ENCODE assay signal across 8 cellular contexts in genomic region chr7:1459930-1460756, GRCh38. TPM values are rescaled to one million over a fixed set of nuclear protein-coding genes. Genes with fewer than 3 reads are reported as not detected.
DNase-seq lines count a peak whose midpoint lies in the region; ATAC-seq and TF ChIP-seq lines count a peak whose summit lies in the region.

No MANE protein-coding gene starts in this region.

- H3K27ac ChIP-seq in endodermal cell (ENCODE audit: low read depth, low read length) = no peak overlapping the region

- H3K36me3 Mint-ChIP-seq in endodermal cell (ENCODE audit: low read depth) = no peaks in the 10 kb centered on the region
- no peaks in the 10 kb centered on the region for H3K36me3 Mint-ChIP-seq in naive B cell

- H3K36me3 ChIP-seq in endodermal cell (ENCODE audit: control insufficient read depth, insufficient read depth, low read length) = no peaks in the 10 kb centered on the region

- no peaks in the 10 kb centered on the region for H3K9me3 Mint-ChIP-seq in endodermal cell
- no peaks in the 10 kb centered on the region for H3K9me3 Mint-ChIP-seq in naive B cell

- H3K4me3 Mint-ChIP-seq in endodermal cell = peak overlapping the region; percentile 35
- peak overlapping the region; percentile 63 to 89 (median 78) for H3K4me3 Mint-ChIP-seq in naive B cell

- H3K27ac Mint-ChIP-seq in endodermal cell = no peak overlapping the region
- H3K27ac Mint-ChIP-seq in naive B cell = peak overlapping the region in 2 of 6 donors; percentile 0 to 90

- TF ChIP-seq CTCF in GM12865 (IDR thresholded peaks at IDR 0.05; ENCODE audit: insufficient read depth, low read depth, low read length, missing control alignments) (no peak), endodermal cell (conservative IDR thresholded peaks at IDR 0.05) (no peak)

- H3K4me3 ChIP-seq in GM12865 (ENCODE audit: low read depth, low read length) (peak overlapping the region; percentile 55), endodermal cell (ENCODE audit: low read length) (peak overlapping the region; percentile 60)

- ATAC-seq in naive B cell (ENCODE audit: low read depth in 2 of 2) (no peak), GM21619 (IDR thresholded peaks at IDR 0.05; ENCODE audit: unreplicated experiment) (no peak)

- no peak overlapping the region for H3K9ac ChIP-seq in endodermal cell (ENCODE audit: extremely low read depth, low read length, poor library complexity, severe bottlenecking)

- peaks cover 2% of the 10 kb centered on the region for H3K27me3 Mint-ChIP-seq in endodermal cell (ENCODE audit: insufficient read depth)
- H3K27me3 Mint-ChIP-seq in naive B cell = peaks cover 0 to 5% (median 0%) of the 10 kb centered on the region in 3 donors

- H3K4me1 ChIP-seq in endodermal cell (ENCODE audit: control insufficient read depth, insufficient read depth, low read length) = no peaks in the 10 kb centered on the region

- H3K9me3 ChIP-seq in endodermal cell (ENCODE audit: control insufficient read depth, low read length) = no peaks in the 10 kb centered on the region

- H3K4me1 Mint-ChIP-seq in endodermal cell = peaks cover 7% of the 10 kb centered on the region
- peaks cover 13 to 33% (median 21%) of the 10 kb centered on the region in 3 donors for H3K4me1 Mint-ChIP-seq in naive B cell

- DNase-seq in GM12865 (ENCODE audit: low read depth) (peak; percentile 24), OCI-M1 (lab: John Stamatoyannopoulos, UW) (peak; percentile 67), endodermal cell (no peak), naive B cell (no peak), DMS114 treated with DMSO at 0.1 percent for 48 hours (lab: John Stamatoyannopoulos, UW; ENCODE audit: unreplicated experiment) (no peak), GM19240 (ENCODE audit: insufficient read length, low spot score) (no peak), SIG-M5 treated with dmso at 0.1 percent for 504 hours (lab: John Stamatoyannopoulos, UW; ENCODE audit: unreplicated experiment) (no peak)

- WGBS in endodermal cell (ENCODE audit: insufficient coverage in 1 of 2, insufficient read length in 1 of 2), 2 experiments = 44 to 45% methylated on average over 21 to 28 of the region's 28 CpGs

- no peaks in the 10 kb centered on the region for H3K27me3 ChIP-seq in endodermal cell (ENCODE audit: control insufficient read depth, insufficient read depth, low read length, poor library complexity, severe bottlenecking)

RNA-seq across cellular contexts. Expression of gene MICALL2, which starts 0.9 kb away (rescaled TPM):
- 10 to 100 TPM; 19.4 to 24.8 TPM for total RNA-seq in endodermal cell
- polyA plus RNA-seq in endodermal cell (2013, experiment 1 of 2) = 25.2 TPM
- polyA plus RNA-seq in endodermal cell (2013, experiment 2 of 2) = 26.2 TPM
- not detected for polyA plus RNA-seq in naive B cell (ENCODE audit: low read depth in 6 of 6)

RNA-seq across cellular contexts. Expression of gene INTS1, which starts 44.0 kb away (rescaled TPM):
- 100 to 1,000 TPM; 145 to 178 TPM for total RNA-seq in endodermal cell
- 71.2 TPM for polyA plus RNA-seq in endodermal cell (2013, experiment 1 of 2)
- 59.7 TPM for polyA plus RNA-seq in endodermal cell (2013, experiment 2 of 2)
- 10 to 100 TPM in 5 of 6 donors, 1 to 10 TPM in 1; 3.0 to 26.7 (median 11.7) TPM for polyA plus RNA-seq in naive B cell (ENCODE audit: low read depth in 6 of 6)

Comparison
In these comparisons a context has a peak if more than half of its experiments do, and no peak if none do; other contexts are left out.
1. DNase-seq: peak in GM12865 (single experiment) and OCI-M1 (single experiment); none in endodermal cell (single experiment), naive B cell (single experiment), DMS114 treated with DMSO at 0.1 percent for 48 hours (single experiment), GM19240 (single experiment) and SIG-M5 treated with dmso at 0.1 percent for 504 hours (single experiment).